In the genomic region with DNA sequence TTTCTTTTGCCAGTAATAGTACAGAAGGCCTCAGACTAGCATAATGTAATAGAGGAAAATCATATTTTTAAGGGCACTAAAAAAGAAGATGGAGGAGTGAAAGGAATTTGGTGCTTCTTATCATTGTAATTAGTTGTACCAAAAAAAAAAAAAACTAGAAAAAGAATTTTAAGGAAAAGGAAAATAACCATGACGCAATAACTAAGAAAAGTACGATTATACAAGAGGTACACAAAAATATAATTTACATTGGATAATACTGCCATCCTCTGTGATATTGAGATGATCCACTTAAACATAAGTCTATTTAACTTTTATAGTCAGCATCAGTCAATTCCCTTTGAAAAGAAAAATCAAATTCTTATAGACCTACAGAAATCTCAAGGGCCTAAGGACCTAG, we compare ENCODE assay signal across 6 cellular contexts.
"Had no signal": no experiment of that assay in that cellular context is flagged by ENCODE, and none has a peak within 500 bp of the region (broad histone marks: within the 10 kb centered on the region; RNA-seq: fewer than 3 reads in every experiment).

No MANE protein-coding gene starts in this region.

- H3K4me3 ChIP-seq: K562 had no signal

- H3K27ac ChIP-seq: HL-60, KMS-11 had no signal

- ATAC-seq: K562 had no signal

- FAIRE-seq: HTR-8/SVneo, K562 had no signal

- H3K4me2 ChIP-seq: KMS-11 had no signal

- H3K9ac ChIP-seq: KMS-11 had no signal

- DNase-seq: KBM-7, KG1 had no signal
